In genomic region chr12:7640123-7640995, GRCh38 we compare ENCODE assay signal across 11 cellular contexts. TPM values are rescaled to one million over a fixed set of nuclear protein-coding genes. Genes with fewer than 3 reads are reported as not detected.
DNase-seq lines count a peak whose midpoint lies in the region; ATAC-seq and TF ChIP-seq lines count a peak whose summit lies in the region.
"Not testable (repeated sequence)": the region's sequence is repeated elsewhere in the genome, so short reads cannot be mapped to it uniquely, and the experiment has no call there.
"Had no signal": no experiment of that assay in that cellular context is flagged by ENCODE, and none has a peak within 500 bp of the region (broad histone marks: within the 10 kb centered on the region; RNA-seq: fewer than 3 reads in every experiment).

No MANE protein-coding gene starts in this region.

- not testable (repeated sequence) for H3K9me3 Mint-ChIP-seq in WTC11; activated T-cell treated with anti-CD3 and anti-CD28 coated beads, Interleukin-2, amount 50 U/mL, for 24 hours

- CTCF ChIA-PET in WTC11 (lab: Charles Lee), result interaction anchor here (0.5 to 1.3 kb wide), 5 partner anchors 21 to 614 kb away, joined by 3 to 4 read pairs (median 3); no protein-coding TSS in a partner anchor

- H3K27me3 ChIP-seq in H7 (ENCODE audit: control insufficient read depth, insufficient read depth, low read length); ascending aorta; ovary; upper lobe of left lung: not testable (repeated sequence)
- H3K27me3 ChIP-seq in heart right ventricle, result peaks cover 0 to 52% (median 18%) of the 10 kb centered on the region in 7 donors

- not testable (repeated sequence) for H3K36me3 ChIP-seq in H7 (replicated peaks; ENCODE audit: control insufficient read depth, insufficient read depth, low read length); ascending aorta; heart right ventricle; ovary; upper lobe of left lung

- DNase-seq in H7; ascending aorta (ENCODE audit: low spot score in 2 of 2): not testable (repeated sequence)
- DNase-seq in WTC11 (ENCODE audit: low spot score) (peak; percentile 21), heart right ventricle (peak in 1 of 2 donors; percentile 26), ovary (peak in 1 of 5 donors; percentile 46), upper lobe of left lung (peak in 1 of 2 donors; percentile 88)
- peak; percentile 74 for DNase-seq in activated T-cell treated with anti-CD3 and anti-CD28 coated beads, Interleukin-2, amount 50 U/mL, for 24 hours
- peak; percentile 4 for DNase-seq in stimulated activated CD8-positive, alpha-beta memory T cell treated with anti-CD3 and anti-CD28 coated beads, Interleukin-15, amount 100 ng/mL, for 1 hour (ENCODE audit: low read depth)

- TF ChIP-seq POLR2A in ovary (IDR thresholded peaks at IDR 0.05); upper lobe of left lung (IDR thresholded peaks at IDR 0.05): not testable (repeated sequence)

- not testable (repeated sequence) for ATAC-seq in WTC11
- ATAC-seq in heart right ventricle, result peak in 2 of 8 donors; percentile 11 to 22
- ATAC-seq in upper lobe of left lung (ENCODE audit: low FRiP score in 2 of 2), result peak in 1 of 2 donors; percentile 12

- H3K4me1 Mint-ChIP-seq in WTC11, result peaks cover 58% of the 10 kb centered on the region
- peaks cover 27% of the 10 kb centered on the region for H3K4me1 Mint-ChIP-seq in activated T-cell treated with anti-CD3 and anti-CD28 coated beads, Interleukin-2, amount 50 U/mL, for 24 hours (ENCODE audit: low read depth)

- not testable (repeated sequence) for H3K9me3 ChIP-seq in ascending aorta, heart right ventricle, ovary, upper lobe of left lung

- H3K4me3 ChIP-seq in H7 (ENCODE audit: insufficient read depth, low read depth, low read length) (peak overlapping the region; percentile 20), ascending aorta (peak overlapping the region; percentile 40 to 55), heart right ventricle (peak overlapping the region in 9 of 10 donors; percentile 27 to 53 (median 38)), ovary (peak overlapping the region; percentile 27), upper lobe of left lung (peak overlapping the region in 3 of 4 donors; percentile 20 to 43 (median 43))

- not testable (repeated sequence) for H3K27ac ChIP-seq in ascending aorta, heart right ventricle, ovary, upper lobe of left lung

- peak overlapping the region; percentile 49 for H3K4me3 Mint-ChIP-seq in WTC11
- H3K4me3 Mint-ChIP-seq in activated T-cell treated with anti-CD3 and anti-CD28 coated beads, Interleukin-2, amount 50 U/mL, for 24 hours, result peak overlapping the region; percentile 75

- H3K4me1 ChIP-seq in ascending aorta; ovary (ENCODE audit: insufficient read depth): not testable (repeated sequence)
- H3K4me1 ChIP-seq in heart right ventricle, result peaks cover 0 to 17% (median 3%) of the 10 kb centered on the region in 9 donors
- H3K4me1 ChIP-seq in upper lobe of left lung, result peaks cover under 1 to 12% (median 6%) of the 10 kb centered on the region in 4 donors

- not testable (repeated sequence) for TF ChIP-seq EP300 in ovary (IDR thresholded peaks at IDR 0.05); upper lobe of left lung (IDR thresholded peaks at IDR 0.05)

- POLR2A ChIA-PET in WTC11 (lab: Charles Lee), result interaction anchor here (0.6 kb wide), 1 partner anchor 293 kb away, joined by 4 read pairs; no protein-coding TSS in a partner anchor

- intact Hi-C loops in ascending aorta (cut with DNase I); heart right ventricle (cut with DNase I); ovary (cut with DNase I): not testable (repeated sequence)

- not testable (repeated sequence) for TF ChIP-seq CTCF in WTC11 (IDR thresholded peaks at IDR 0.05); ascending aorta (IDR thresholded peaks at IDR 0.05); heart right ventricle (IDR thresholded peaks at IDR 0.05); ovary (IDR thresholded peaks at IDR 0.05); upper lobe of left lung (IDR thresholded peaks at IDR 0.05)

- WGBS in heart right ventricle, 2 donors, result 56 to 60% methylated on average over 39 to 40 of the region's 40 CpGs
- 57 to 74% (median 58%) methylated on average over 40 of the region's 40 CpGs for WGBS in ovary, 3 donors
- WGBS in upper lobe of left lung, 2 donors, result 75% methylated on average over 26 to 31 of the region's 40 CpGs

- not testable (repeated sequence) for H3K36me3 Mint-ChIP-seq in WTC11; activated T-cell treated with anti-CD3 and anti-CD28 coated beads, Interleukin-2, amount 50 U/mL, for 24 hours (ENCODE audit: low read depth)

- not testable (repeated sequence) for H3K27me3 Mint-ChIP-seq in WTC11 (ENCODE audit: low read depth); activated T-cell treated with anti-CD3 and anti-CD28 coated beads, Interleukin-2, amount 50 U/mL, for 24 hours

- H3K27ac Mint-ChIP-seq in WTC11, result peak overlapping the region; percentile 57
- peak overlapping the region; percentile 91 for H3K27ac Mint-ChIP-seq in activated T-cell treated with anti-CD3 and anti-CD28 coated beads, Interleukin-2, amount 50 U/mL, for 24 hours

TF ChIP-seq in WTC11, 78 proteins besides CTCF, POLR2A, EP300 and RAD21:
- TF ChIP-seq NFYB (CRISPR knock-in tag; conservative IDR thresholded peaks at IDR 0.05; ENCODE audit: low read depth), result peak; percentile 47; the same call in 1 of the 2 replicates

RNA-seq across cellular contexts. Expression of gene APOBEC1, which starts 25.3 kb away (rescaled TPM):
- not detected in 2 replicates for total RNA-seq in H7 (2014; rRNA removed; shearing (Covaris generic))
- not detected in 3 replicates for total RNA-seq in WTC11 (2021)
- total RNA-seq in ascending aorta, result not detected
- total RNA-seq in heart right ventricle, result not detected
- not detected for polyA plus RNA-seq in heart right ventricle
- total RNA-seq in ovary, result not detected
- not detected for polyA plus RNA-seq in ovary
- total RNA-seq in upper lobe of left lung, result not detected
- total RNA-seq: cardiac septum, neural crest cell, RPMI7951 had no signal

RNA-seq across cellular contexts. Expression of gene GDF3, which starts 55.2 kb away (rescaled TPM):
- 144 and 172 TPM in 2 replicates for total RNA-seq in H7 (2014; rRNA removed; shearing (Covaris generic))
- total RNA-seq in WTC11 (2021), result 34.4 to 42.0 TPM (median 38.2 TPM) in 3 replicates
- total RNA-seq in ascending aorta, result not detected
- total RNA-seq in heart right ventricle, result under 1 TPM in 3 of 10 donors, not detected in 7; 0.20 to 0.25 (median 0.21) TPM
- polyA plus RNA-seq in heart right ventricle, result under 1 TPM; 0.22 to 0.36 TPM
- total RNA-seq in ovary, result under 1 TPM in 4 of 7 donors, not detected in 3; 0.23 to 0.35 (median 0.24) TPM
- polyA plus RNA-seq in ovary, result 1 to 10 TPM in 1 of 2 donors, under 1 TPM in 1; 0.75 to 1.0 TPM
- under 1 TPM in 1 of 6 donors, not detected in 5; 0.20 TPM for total RNA-seq in upper lobe of left lung
- total RNA-seq: neural crest cell, RPMI7951 had no signal

Comparison
In these comparisons a context has a peak if more than half of its experiments do, and no peak if none do; other contexts are left out.
1. RNA of gene GDF3, which starts 55.2 kb away (total RNA-seq): 144 to 172 TPM in H7 and 34.4 to 42.0 TPM in WTC11; 0.23 to 0.35 TPM in ovary, 0.20 to 0.25 TPM in heart right ventricle, not detected in ascending aorta (single experiment) and 0.20 TPM in upper lobe of left lung; every median in the first group is over 10 times any median in the second.
2. Peak in every context shown above with its lines, with median percentiles within 50 percentile points of each other: H3K4me3 ChIP-seq.